11 cellular contexts compared by ENCODE assay signal in the genomic region with DNA sequence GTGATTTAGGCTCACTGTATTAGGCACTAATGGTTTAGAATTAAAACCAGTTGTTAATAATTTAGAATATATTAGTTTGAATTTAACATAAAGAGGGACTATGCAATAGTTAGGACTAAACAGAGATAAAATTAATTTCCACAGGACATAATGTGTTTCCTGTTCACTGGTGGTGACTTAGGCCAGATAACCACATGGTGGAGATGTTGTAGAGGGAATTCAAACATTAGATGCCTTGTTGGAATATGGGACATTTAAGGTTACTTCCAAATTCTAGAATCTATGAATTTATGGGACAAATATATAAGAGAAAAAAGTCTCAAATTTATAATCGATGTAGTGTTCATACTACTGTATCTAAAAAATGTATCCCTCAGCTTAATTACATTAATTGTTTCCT.
DNase-seq lines count a peak whose midpoint lies in the region; ATAC-seq and TF ChIP-seq lines count a peak whose summit lies in the region.
"Had no signal": no experiment of that assay in that cellular context is flagged by ENCODE, and none has a peak within 500 bp of the region (broad histone marks: within the 10 kb centered on the region; RNA-seq: fewer than 3 reads in every experiment).

No MANE protein-coding gene starts in this region.

- in situ Hi-C loops in astrocyte of the spinal cord (cut with HindIII; ENCODE audit: low sequenced_read_pairs): no loop called here

- peak; percentile 31 for TF ChIP-seq CTCF in astrocyte of the spinal cord (IDR thresholded peaks at IDR 0.05; ENCODE audit: low read depth, low read length)

- no peak overlapping the region for H3K4me3 ChIP-seq in astrocyte of the spinal cord (ENCODE audit: low read depth, low read length)
- H3K4me3 ChIP-seq: adrenal gland, spleen had no signal

- DNase-seq in NOMO-1 (lab: John Stamatoyannopoulos, UW; ENCODE audit: unreplicated experiment in 2 of 2): peak; percentile 5 to 42
- DNase-seq in NOMO-1 treated with dmso at 0.1 percent for 144 hours (lab: John Stamatoyannopoulos, UW; ENCODE audit: unreplicated experiment): no peak
- peak; percentile 4 for DNase-seq in NCI-H460 (ENCODE audit: extremely low read depth, low read depth)
- peak; percentile 8 for DNase-seq in astrocyte of the spinal cord (ENCODE audit: low read depth, low spot score)
- DNase-seq in sciatic nerve (ENCODE audit: low spot score): no peak
- DNase-seq in DMS79 treated with DMSO at 0.1 percent for 48 hours (lab: John Stamatoyannopoulos, UW): no peak
- DNase-seq: adrenal gland, naive B cell, spleen had no signal

- intact Hi-C loops in sciatic nerve (cut with DNase I): no loop called here

- ATAC-seq in sciatic nerve (peak; percentile 56), HG02798 (IDR thresholded peaks at IDR 0.05; ENCODE audit: poor library complexity, unreplicated experiment) (no peak), GM18517 (IDR thresholded peaks at IDR 0.05; ENCODE audit: unreplicated experiment) (no peak)

Comparison
In these comparisons a context has a peak if more than half of its experiments do, and no peak if none do; other contexts are left out.
1. DNase-seq: peak in NOMO-1 (2 of 2), NCI-H460 (single experiment) and astrocyte of the spinal cord (single experiment); none in NOMO-1 treated with dmso at 0.1 percent for 144 hours (single experiment), sciatic nerve (single experiment) and DMS79 treated with DMSO at 0.1 percent for 48 hours (single experiment).